ENCODE assay signal across 8 cellular contexts in genomic region chr19:45442927-45443461, GRCh38. TPM values are rescaled to one million over a fixed set of nuclear protein-coding genes. Genes with fewer than 3 reads are reported as not detected.
DNase-seq lines count a peak whose midpoint lies in the region; ATAC-seq, FAIRE-seq and TF ChIP-seq lines count a peak whose summit lies in the region.

No MANE protein-coding gene starts in this region.

- FAIRE-seq in D721Med (lab: Jason Lieb, UNC) = no peak

- no peak for ATAC-seq in stimulated activated naive CD8-positive, alpha-beta T cell treated with anti-CD3 and anti-CD28 coated beads, Interleukin-15, amount 100 ng/mL, for 72 hours

- no peaks in the 10 kb centered on the region for H3K27me3 Mint-ChIP-seq in stimulated activated naive CD8-positive, alpha-beta T cell treated with anti-CD3 and anti-CD28 coated beads, Interleukin-15, amount 100 ng/mL, for 72 hours

- no peak for TF ChIP-seq CTCF in D721Med (IDR thresholded peaks at IDR 0.05; ENCODE audit: insufficient read depth, missing control alignments)

- peak overlapping the region; percentile 88 for H3K27ac ChIP-seq in caudate nucleus (ENCODE audit: low read depth, low read length)
- H3K27ac ChIP-seq in layer of hippocampus (ENCODE audit: low read depth, low read length) = peak overlapping the region; percentile 84

- peak overlapping the region in 1 of 2 donors; percentile 35 for H3K27ac Mint-ChIP-seq in stimulated activated naive CD8-positive, alpha-beta T cell treated with anti-CD3 and anti-CD28 coated beads, Interleukin-15, amount 100 ng/mL, for 72 hours

- no peaks in the 10 kb centered on the region for H3K9me3 Mint-ChIP-seq in stimulated activated naive CD8-positive, alpha-beta T cell treated with anti-CD3 and anti-CD28 coated beads, Interleukin-15, amount 100 ng/mL, for 72 hours

- peak; percentile 56 for DNase-seq in activated CD4-positive, alpha-beta T cell treated with anti-CD3 and anti-CD28 coated beads for 48 hours
- no peak for DNase-seq in activated CD4-positive, alpha-beta T cell treated with anti-CD3 and anti-CD28 coated beads for 1 hour
- DNase-seq in RPMI8226 (peak; percentile 1), caudate nucleus (lab: John Stamatoyannopoulos, UW) (peak in 5 of 61 donors; percentile 13 to 62 (median 19)), ureter (ENCODE audit: low spot score) (no peak), D721Med (ENCODE audit: insufficient read length, low spot score) (no peak)
- DNase-seq in stimulated activated naive CD8-positive, alpha-beta T cell treated with anti-CD3 and anti-CD28 coated beads, Interleukin-15, amount 100 ng/mL, for 72 hours = peak in 1 of 2 donors; percentile 40

- H3K4me1 Mint-ChIP-seq in stimulated activated naive CD8-positive, alpha-beta T cell treated with anti-CD3 and anti-CD28 coated beads, Interleukin-15, amount 100 ng/mL, for 72 hours = peaks cover 43% of the 10 kb centered on the region

- peak overlapping the region; percentile 89 to 90 for H3K4me3 Mint-ChIP-seq in stimulated activated naive CD8-positive, alpha-beta T cell treated with anti-CD3 and anti-CD28 coated beads, Interleukin-15, amount 100 ng/mL, for 72 hours

- H3K27me3 ChIP-seq in layer of hippocampus (ENCODE audit: control insufficient read depth, insufficient read depth, low read length) = no peaks in the 10 kb centered on the region

RNA-seq across cellular contexts. Expression of gene ERCC1, which starts 19.3 kb away (rescaled TPM):
- total RNA-seq in ureter = 78.3 TPM

RNA-seq across cellular contexts. Expression of gene FOSB, which starts 24.8 kb away (rescaled TPM):
- 1.5 TPM for total RNA-seq in ureter

RNA-seq across cellular contexts. Expression of gene POLR1G, which starts 36.5 kb away (rescaled TPM):
- 6.9 TPM for total RNA-seq in ureter

RNA-seq across cellular contexts. Expression of gene PPP1R13L, which starts 38.1 kb away (rescaled TPM):
- 108 TPM for total RNA-seq in ureter

RNA-seq across cellular contexts. Expression of gene RTN2, which starts 53.9 kb away (rescaled TPM):
- 5.8 TPM for total RNA-seq in ureter

Comparison
In these comparisons a context has a peak if more than half of its experiments do, and no peak if none do; other contexts are left out.
1. DNase-seq: peak in activated CD4-positive, alpha-beta T cell treated with anti-CD3 and anti-CD28 coated beads for 48 hours (single experiment) and RPMI8226 (single experiment); none in activated CD4-positive, alpha-beta T cell treated with anti-CD3 and anti-CD28 coated beads for 1 hour (single experiment), ureter (single experiment) and D721Med (single experiment).